ENCODE assay signal across 7 cellular contexts in the genomic region with DNA sequence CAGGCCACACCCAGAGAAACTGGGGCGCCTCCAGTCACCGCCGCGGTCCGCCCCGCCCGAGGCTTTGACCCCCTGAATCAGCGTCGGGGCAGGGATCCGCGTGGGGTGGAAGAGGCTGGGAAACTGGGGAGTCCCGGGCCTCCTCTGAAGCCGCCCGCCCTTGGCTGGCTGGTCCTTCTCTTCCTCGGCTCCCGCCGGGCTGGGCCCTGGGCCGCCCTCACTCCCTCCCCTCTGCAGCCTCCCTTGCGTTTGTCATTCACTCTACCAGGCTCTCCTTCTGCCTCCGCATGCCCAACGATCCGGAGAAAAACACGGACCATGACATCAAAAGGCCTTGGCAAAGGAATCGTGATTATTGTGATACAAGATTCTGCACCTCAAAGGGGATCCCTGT. TPM values are rescaled to one million over a fixed set of nuclear protein-coding genes. Genes with fewer than 3 reads are reported as not detected.
DNase-seq lines count a peak whose midpoint lies in the region; ATAC-seq and TF ChIP-seq lines count a peak whose summit lies in the region.
"Not testable (repeated sequence)": the region's sequence is repeated elsewhere in the genome, so short reads cannot be mapped to it uniquely, and the experiment has no call there.

No MANE protein-coding gene starts in this region.

- TF ChIP-seq CTCF in colonic mucosa (IDR thresholded peaks at IDR 0.05); nephron (IDR thresholded peaks at IDR 0.05; ENCODE audit: unreplicated experiment in 3 of 3); transverse colon (IDR thresholded peaks at IDR 0.05): not testable (repeated sequence)

- TF ChIP-seq EP300 in transverse colon (IDR thresholded peaks at IDR 0.05; ENCODE audit: low read depth), result not testable (repeated sequence)

- not testable (repeated sequence) for H3K27me3 ChIP-seq in HUES6 (ENCODE audit: control insufficient read depth, insufficient read depth, low read length); colonic mucosa; transverse colon

- H3K27ac ChIP-seq in HUES6 (ENCODE audit: low read depth, low read length); colonic mucosa: not testable (repeated sequence)
- peak overlapping the region in 3 of 4 donors; percentile 62 to 84 (median 76) for H3K27ac ChIP-seq in transverse colon

- ATAC-seq in Right ventricle myocardium superior (ENCODE audit: poor library complexity) (peak; percentile 74), left colon (peak; percentile 54), sciatic nerve (peak; percentile 68)

- not testable (repeated sequence) for TF ChIP-seq POLR2A in transverse colon (IDR thresholded peaks at IDR 0.05)

- intact Hi-C loops in colonic mucosa (cut with DNase I); Right ventricle myocardium superior (cut with DNase I); left colon (cut with DNase I, micrococcal nuclease); sciatic nerve (cut with DNase I); transverse colon (cut with DNase I; ENCODE audit: low total_unique reads): not testable (repeated sequence)

- H3K9me3 ChIP-seq in HUES6 (ENCODE audit: control insufficient read depth, insufficient read depth, low read depth, low read length); colonic mucosa; transverse colon: not testable (repeated sequence)

- DNase-seq in colonic mucosa; Right ventricle myocardium superior; left colon; sciatic nerve (ENCODE audit: low spot score); transverse colon: not testable (repeated sequence)

- H3K36me3 ChIP-seq in HUES6 (ENCODE audit: control insufficient read depth, insufficient read depth, low read length); colonic mucosa; transverse colon: not testable (repeated sequence)

- WGBS in transverse colon (ENCODE audit: low coverage in 1 of 2), 2 donors, result 29% methylated on average over 5 of the region's 24 CpGs; no CpG with 5 or more reads in 1 of the 2 donors

- in situ Hi-C loops in transverse colon (cut with MboI; ENCODE audit: low pct_ligation_motif_present in 1 of 4, low pct_unique_long_range_greater_than_20kb in 1 of 4, low sequenced_read_pairs in 3 of 4), result not testable (repeated sequence)

- not testable (repeated sequence) for H3K27me3 Mint-ChIP-seq in nephron (ENCODE audit: low read depth)

- H3K4me3 ChIP-seq in HUES6 (ENCODE audit: low read depth, low read length) (peak overlapping the region; percentile 47), colonic mucosa (peak overlapping the region; percentile 59), transverse colon (peak overlapping the region in 3 of 4 donors; percentile 48 to 49 (median 48))

- H3K4me1 ChIP-seq in HUES6 (ENCODE audit: control insufficient read depth, insufficient read depth, low read length); colonic mucosa; transverse colon: not testable (repeated sequence)

- H3K9ac ChIP-seq in HUES6 (ENCODE audit: low read length); colonic mucosa (ENCODE audit: low read depth in 2 of 2, low read length in 2 of 2): not testable (repeated sequence)

- H3K4me1 Mint-ChIP-seq in nephron, result not testable (repeated sequence)

- H3K27ac Mint-ChIP-seq in nephron, result peak overlapping the region in 1 of 3 experiments; percentile 40

- H3K36me3 Mint-ChIP-seq in nephron (ENCODE audit: low read depth), result not testable (repeated sequence)

- H3K4me3 Mint-ChIP-seq in nephron, result peak overlapping the region; percentile 59 to 81 (median 80)

- H3K9me3 Mint-ChIP-seq in nephron, result not testable (repeated sequence)

RNA-seq across cellular contexts. Expression of gene CLEC18A, which starts 14.5 kb away (rescaled TPM):
- 1 to 10 TPM in 1 of 2 donors, under 1 TPM in 1; 0.32 to 4.2 TPM for total RNA-seq in colonic mucosa
- total RNA-seq in Right ventricle myocardium superior, result 0.24 TPM
- 1 to 10 TPM; 1.0 to 2.0 TPM for total RNA-seq in left colon
- 1.2 TPM for total RNA-seq in sciatic nerve
- 1 to 10 TPM in 3 of 4 donors, under 1 TPM in 1; 0.40 to 7.8 (median 3.2) TPM for total RNA-seq in transverse colon
